Comparison of ENCODE assay signal across 2 cellular contexts in the genomic region with DNA sequence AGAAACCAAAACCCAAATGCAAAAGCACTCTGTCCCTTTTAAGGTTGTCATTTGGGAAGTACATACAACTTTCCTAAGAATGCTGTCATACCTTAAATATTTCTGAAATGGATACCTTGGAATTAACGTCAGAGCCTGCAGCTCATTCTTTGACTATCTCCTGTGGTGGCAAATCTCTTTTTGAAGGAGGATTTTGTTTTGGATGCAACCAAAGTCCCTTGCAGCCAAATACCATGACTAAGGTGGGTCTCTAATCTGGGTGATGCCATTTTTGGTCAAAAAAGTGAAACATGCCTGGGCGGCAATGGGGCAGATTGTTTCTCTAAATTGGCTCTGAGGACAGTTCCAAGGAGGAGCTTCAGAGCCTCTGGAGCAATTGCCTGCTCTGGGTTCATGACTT.
TF ChIP-seq lines count a peak whose summit lies in the region.

No MANE protein-coding gene starts in this region.

TF ChIP-seq in Ishikawa, 13 proteins besides CTCF, POLR2A, EP300 and RAD21:
- TF ChIP-seq NFIC (IDR thresholded peaks at IDR 0.05) = no peak
- no peak for TF ChIP-seq TCF12 (IDR thresholded peaks at IDR 0.05; ENCODE audit: low read depth)
- no peak for TF ChIP-seq YY1 (IDR thresholded peaks at IDR 0.05; ENCODE audit: low read depth)
- TF ChIP-seq, protein P1, sequence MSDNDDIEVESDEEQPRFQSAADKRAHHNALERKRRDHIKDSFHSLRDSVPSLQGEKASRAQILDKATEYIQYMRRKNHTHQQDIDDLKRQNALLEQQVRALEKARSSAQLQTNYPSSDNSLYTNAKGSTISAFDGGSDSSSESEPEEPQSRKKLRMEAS (IDR thresholded peaks at IDR 0.05) = no peak
- TF ChIP-seq EGR1 (IDR thresholded peaks at IDR 0.05) = no peak
- TF ChIP-seq ZBTB7A (IDR thresholded peaks at IDR 0.05; ENCODE audit: low read depth) = no peak
- no peak for TF ChIP-seq CREB1 (IDR thresholded peaks at IDR 0.05; ENCODE audit: low read depth)
- TF ChIP-seq, protein P2, sequence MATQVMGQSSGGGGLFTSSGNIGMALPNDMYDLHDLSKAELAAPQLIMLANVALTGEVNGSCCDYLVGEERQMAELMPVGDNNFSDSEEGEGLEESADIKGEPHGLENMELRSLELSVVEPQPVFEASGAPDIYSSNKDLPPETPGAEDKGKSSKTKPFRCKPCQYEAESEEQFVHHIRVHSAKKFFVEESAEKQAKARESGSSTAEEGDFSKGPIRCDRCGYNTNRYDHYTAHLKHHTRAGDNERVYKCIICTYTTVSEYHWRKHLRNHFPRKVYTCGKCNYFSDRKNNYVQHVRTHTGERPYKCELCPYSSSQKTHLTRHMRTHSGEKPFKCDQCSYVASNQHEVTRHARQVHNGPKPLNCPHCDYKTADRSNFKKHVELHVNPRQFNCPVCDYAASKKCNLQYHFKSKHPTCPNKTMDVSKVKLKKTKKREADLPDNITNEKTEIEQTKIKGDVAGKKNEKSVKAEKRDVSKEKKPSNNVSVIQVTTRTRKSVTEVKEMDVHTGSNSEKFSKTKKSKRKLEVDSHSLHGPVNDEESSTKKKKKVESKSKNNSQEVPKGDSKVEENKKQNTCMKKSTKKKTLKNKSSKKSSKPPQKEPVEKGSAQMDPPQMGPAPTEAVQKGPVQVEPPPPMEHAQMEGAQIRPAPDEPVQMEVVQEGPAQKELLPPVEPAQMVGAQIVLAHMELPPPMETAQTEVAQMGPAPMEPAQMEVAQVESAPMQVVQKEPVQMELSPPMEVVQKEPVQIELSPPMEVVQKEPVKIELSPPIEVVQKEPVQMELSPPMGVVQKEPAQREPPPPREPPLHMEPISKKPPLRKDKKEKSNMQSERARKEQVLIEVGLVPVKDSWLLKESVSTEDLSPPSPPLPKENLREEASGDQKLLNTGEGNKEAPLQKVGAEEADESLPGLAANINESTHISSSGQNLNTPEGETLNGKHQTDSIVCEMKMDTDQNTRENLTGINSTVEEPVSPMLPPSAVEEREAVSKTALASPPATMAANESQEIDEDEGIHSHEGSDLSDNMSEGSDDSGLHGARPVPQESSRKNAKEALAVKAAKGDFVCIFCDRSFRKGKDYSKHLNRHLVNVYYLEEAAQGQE (IDR thresholded peaks at IDR 0.05; ENCODE audit: low read depth) = no peak
- no peak for TF ChIP-seq TAF1 (IDR thresholded peaks at IDR 0.05; ENCODE audit: low read depth)
TF ChIP-seq in Ishikawa: peak in this region for 0.

TF ChIP-seq in H1, 55 proteins besides CTCF, POLR2A, EP300 and RAD21:
- no peak for TF ChIP-seq BCL11A (IDR thresholded peaks at IDR 0.05; ENCODE audit: low read depth in 2 of 2, low read length in 2 of 2)
- no peak for TF ChIP-seq MAFK (IDR thresholded peaks at IDR 0.05; ENCODE audit: low read depth, low read length)
- TF ChIP-seq SRF (IDR thresholded peaks at IDR 0.05; ENCODE audit: low read depth, low read length) = no peak
